ENCODE assay signal across 9 cellular contexts in the genomic region with DNA sequence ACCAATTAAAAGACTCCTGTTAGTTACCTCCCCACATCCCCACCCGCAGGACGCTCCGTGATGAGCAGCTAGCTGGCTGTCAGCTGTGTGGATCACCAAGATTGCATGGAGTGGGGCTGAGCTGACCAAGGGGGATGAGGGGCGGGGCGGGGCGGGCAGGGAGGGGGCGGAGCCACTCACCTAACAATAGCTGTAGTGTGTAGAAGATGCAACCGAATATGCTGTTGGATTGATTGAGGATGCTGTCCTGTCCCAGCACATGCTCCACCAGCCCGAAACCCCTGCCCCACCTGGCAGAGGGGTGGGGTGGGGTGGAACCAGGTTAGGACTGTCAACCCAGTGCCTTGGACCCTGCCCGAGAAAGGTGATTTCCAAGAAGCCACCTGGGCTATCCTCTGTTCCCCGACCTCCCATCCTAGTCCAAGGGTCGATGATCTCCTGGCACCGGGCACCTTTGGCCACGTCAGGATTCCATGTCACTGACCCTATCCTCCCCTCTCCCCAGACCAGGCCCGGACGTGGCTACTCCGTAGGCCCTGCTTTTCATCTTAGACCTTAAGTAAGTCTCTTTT. TPM values are rescaled to one million over a fixed set of nuclear protein-coding genes. Genes with fewer than 3 reads are reported as not detected.
DNase-seq lines count a peak whose midpoint lies in the region; ATAC-seq, FAIRE-seq and TF ChIP-seq lines count a peak whose summit lies in the region.
"Had no signal": no experiment of that assay in that cellular context is flagged by ENCODE, and none has a peak within 500 bp of the region (broad histone marks: within the 10 kb centered on the region; RNA-seq: fewer than 3 reads in every experiment).

No MANE protein-coding gene starts in this region.

- H3K4me3 ChIP-seq in A673 (ENCODE audit: low read depth, low read length, poor library complexity, severe bottlenecking) = peak overlapping the region; percentile 73

- H3K27me3 Mint-ChIP-seq in effector memory CD8-positive, alpha-beta T cell = no peaks in the 10 kb centered on the region
- peaks cover 4% of the 10 kb centered on the region for H3K27me3 Mint-ChIP-seq in nephron progenitor cell (ENCODE audit: low read depth, poor library complexity)

- CTCF ChIA-PET in A673 (lab: Charles Lee) = no interaction called here

- H3K36me3 ChIP-seq in A673 (ENCODE audit: insufficient read depth, low read length, poor library complexity, severe bottlenecking) = peaks cover 4% of the 10 kb centered on the region

- TF ChIP-seq POLR2A in GM12892 (IDR thresholded peaks at IDR 0.05; ENCODE audit: low read depth, low read length) = no peak

- no peaks in the 10 kb centered on the region for H3K9me3 Mint-ChIP-seq in effector memory CD8-positive, alpha-beta T cell
- peaks cover 10% of the 10 kb centered on the region for H3K9me3 Mint-ChIP-seq in nephron progenitor cell

- peak; percentile 49 for DNase-seq in A673 (ENCODE audit: low spot score)
- DNase-seq in GM12892 (ENCODE audit: insufficient read length) = no peak
- DNase-seq in RPMI7951 (ENCODE audit: low read depth) = peak; percentile 72
- no peak for DNase-seq in effector memory CD8-positive, alpha-beta T cell
- peak; percentile 41 for DNase-seq in nephron progenitor cell
- DNase-seq in stimulated activated CD4-positive, alpha-beta T cell treated with anti-CD3 and anti-CD28 coated beads, Interleukin-2, amount 100 ng/mL, for 24 hours = no peak

- ATAC-seq in effector memory CD8-positive, alpha-beta T cell (replicated peaks) = no peak
- ATAC-seq in HG02852 (IDR thresholded peaks at IDR 0.05; ENCODE audit: unreplicated experiment) (no peak), GM21390 (IDR thresholded peaks at IDR 0.05; ENCODE audit: unreplicated experiment) (no peak)

- FAIRE-seq in GM12892 (lab: Jason Lieb, UNC) = peak; percentile 36
- FAIRE-seq: islet of Langerhans had no signal

- peak overlapping the region; percentile 10 to 98 for H3K4me3 Mint-ChIP-seq in effector memory CD8-positive, alpha-beta T cell
- H3K4me3 Mint-ChIP-seq in nephron progenitor cell = peak overlapping the region; percentile 99

- intact Hi-C loops in A673 (cut with micrococcal nuclease; ENCODE audit: unreplicated experiment) = loop anchor here (10.0 kb wide), 1 partner anchor 138 kb away; a partner anchor contains a TSS

- peaks cover 18 to 23% of the 10 kb centered on the region in 2 donors for H3K4me1 Mint-ChIP-seq in effector memory CD8-positive, alpha-beta T cell (ENCODE audit: low read depth in 2 of 2)
- peaks cover 24% of the 10 kb centered on the region for H3K4me1 Mint-ChIP-seq in nephron progenitor cell

- H3K27ac ChIP-seq in A673 (ENCODE audit: low read depth, low read length, poor library complexity, severe bottlenecking) = no peak overlapping the region

- H3K9me3 ChIP-seq in A673 (ENCODE audit: low read depth, low read length, poor library complexity, severe bottlenecking) = no peaks in the 10 kb centered on the region

- H3K27ac Mint-ChIP-seq in effector memory CD8-positive, alpha-beta T cell = no peak overlapping the region
- H3K27ac Mint-ChIP-seq in nephron progenitor cell = no peak overlapping the region

- TF ChIP-seq CTCF in A673 (conservative IDR thresholded peaks at IDR 0.05; ENCODE audit: low read depth, low read length) = no peak
- TF ChIP-seq CTCF in nephron progenitor cell (IDR thresholded peaks at IDR 0.05) = no peak

- H3K4me1 ChIP-seq in A673 (ENCODE audit: insufficient read depth, low read length, poor library complexity, severe bottlenecking) = peaks cover 3% of the 10 kb centered on the region

- POLR2A ChIA-PET in A673 (lab: Charles Lee; ENCODE audit: low non-redundant PET) = interaction anchor here (0.6 kb wide), 1 partner anchor 27 kb away, joined by 5 read pairs; no protein-coding TSS in a partner anchor

- peaks cover 39% of the 10 kb centered on the region for H3K36me3 Mint-ChIP-seq in effector memory CD8-positive, alpha-beta T cell (ENCODE audit: insufficient read depth)
- H3K36me3 Mint-ChIP-seq in nephron progenitor cell (ENCODE audit: low read depth) = peaks cover 9% of the 10 kb centered on the region

- BruUV-seq in A673 (replicated peaks; lab: Mats Ljungman, UMichigan) = no TSS peak

- no peaks in the 10 kb centered on the region for H3K27me3 ChIP-seq in A673 (replicated peaks; ENCODE audit: insufficient read depth, low read depth, low read length, poor library complexity)

RNA-seq across cellular contexts. Expression of a gene that starts 1.4 kb away (rescaled TPM):
- total RNA-seq in A673 (2021) = 85.0 and 98.3 TPM in 2 replicates
- polyA plus RNA-seq in GM12892 (2012; ENCODE audit: missing spikeins) = 78.4 TPM
- 212 and 281 TPM in 2 replicates for total RNA-seq in RPMI7951 (2014; rRNA removed; shearing (Covaris generic))

RNA-seq across cellular contexts. Expression of a gene that starts 4.5 kb away (rescaled TPM):
- 3.1 and 4.0 TPM in 2 replicates for total RNA-seq in A673 (2021)
- polyA plus RNA-seq in GM12892 (2012; ENCODE audit: missing spikeins) = 2.1 TPM
- total RNA-seq in RPMI7951 (2014; rRNA removed; shearing (Covaris generic)) = 0.60 and 1.3 TPM in 2 replicates

RNA-seq across cellular contexts. Expression of a gene that starts 15.0 kb away (rescaled TPM):
- total RNA-seq in A673 (2021) = 36.6 and 40.6 TPM in 2 replicates
- polyA plus RNA-seq in GM12892 (2012; ENCODE audit: missing spikeins) = 21.5 TPM
- 33.9 and 42.7 TPM in 2 replicates for total RNA-seq in RPMI7951 (2014; rRNA removed; shearing (Covaris generic))

RNA-seq across cellular contexts. Expression of a gene that starts 19.0 kb away (rescaled TPM):
- 26.6 and 27.9 TPM in 2 replicates for total RNA-seq in A673 (2021)
- 5.3 TPM for polyA plus RNA-seq in GM12892 (2012; ENCODE audit: missing spikeins)
- 4.3 and 6.7 TPM in 2 replicates for total RNA-seq in RPMI7951 (2014; rRNA removed; shearing (Covaris generic))

RNA-seq across cellular contexts. Expression of a gene that starts 19.2 kb away (rescaled TPM):
- total RNA-seq in A673 (2021) = 16.5 and 19.8 TPM in 2 replicates
- polyA plus RNA-seq in GM12892 (2012; ENCODE audit: missing spikeins) = 3.2 TPM
- total RNA-seq in RPMI7951 (2014; rRNA removed; shearing (Covaris generic)) = 3.6 and 6.2 TPM in 2 replicates

Comparison
In these comparisons a context has a peak if more than half of its experiments do, and no peak if none do; other contexts are left out.
1. DNase-seq: peak in A673 (single experiment), RPMI7951 (single experiment) and nephron progenitor cell (single experiment); none in GM12892 (single experiment), effector memory CD8-positive, alpha-beta T cell (0 of 3) and stimulated activated CD4-positive, alpha-beta T cell treated with anti-CD3 and anti-CD28 coated beads, Interleukin-2, amount 100 ng/mL, for 24 hours (0 of 2).